In genomic region chr13:24309300-24309699, GRCh38 we compare ENCODE assay signal across 6 cellular contexts. TPM values are rescaled to one million over a fixed set of nuclear protein-coding genes. Genes with fewer than 3 reads are reported as not detected.
"Had no signal": no experiment of that assay in that cellular context is flagged by ENCODE, and none has a peak within 500 bp of the region (broad histone marks: within the 10 kb centered on the region; RNA-seq: fewer than 3 reads in every experiment).

Gene C1QTNF9 (plus strand): TSS chr13:24309580. CDS start chr13:24316004, 6,424 bp downstream.

RNA-seq across cellular contexts. Expression of gene C1QTNF9, which starts in this region (rescaled TPM):
- total RNA-seq: activated CD8-positive, alpha-beta memory T cell treated with anti-CD3 and anti-CD28 coated beads for 36 hours; activated CD8-positive, alpha-beta T cell treated with anti-CD3 and anti-CD28 coated beads for 36 hours; activated naive CD4-positive, alpha-beta T cell treated with anti-CD3 and anti-CD28 coated beads for 36 hours; K562; M059J; SJSA1 had no signal
- polyA plus RNA-seq: K562 had no signal
